In the genomic region with DNA sequence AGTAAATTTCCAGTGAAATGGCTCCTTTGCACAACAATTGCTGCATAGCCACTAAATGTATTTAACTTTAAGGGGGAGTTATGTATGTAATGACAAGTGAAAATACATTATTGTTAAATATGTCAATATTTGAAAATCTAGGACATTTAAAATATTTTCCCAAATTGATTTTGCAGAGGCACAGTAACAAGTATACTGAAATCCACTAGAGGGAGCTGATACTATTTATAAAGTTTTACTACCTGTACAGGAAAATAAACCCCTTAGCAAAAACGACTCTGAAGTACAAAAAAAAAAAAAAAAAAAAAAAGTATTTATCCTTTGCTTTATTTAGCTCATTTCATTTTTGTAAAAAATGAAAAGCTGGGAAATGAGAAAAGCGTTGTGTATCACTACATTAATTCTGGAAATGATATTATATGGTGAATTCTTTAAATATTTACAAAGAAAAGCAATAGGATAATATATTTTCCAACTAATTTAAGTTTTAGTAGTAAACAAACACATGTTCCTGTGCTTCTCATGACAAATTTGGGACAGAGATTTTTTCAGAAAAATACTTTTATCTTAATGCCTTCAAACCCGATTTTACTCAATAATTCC, we compare ENCODE assay signal across 11 cellular contexts.
DNase-seq lines count a peak whose midpoint lies in the region; ATAC-seq and TF ChIP-seq lines count a peak whose summit lies in the region.
"Had no signal": no experiment of that assay in that cellular context is flagged by ENCODE, and none has a peak within 500 bp of the region (broad histone marks: within the 10 kb centered on the region; RNA-seq: fewer than 3 reads in every experiment).

No MANE protein-coding gene starts in this region.

- H3K4me1 ChIP-seq in Caco-2 (no peaks in the 10 kb centered on the region), GM23248 (ENCODE audit: insufficient read depth) (no peaks in the 10 kb centered on the region), PC-9 (replicated peaks; ENCODE audit: insufficient read depth) (no peaks in the 10 kb centered on the region)

- no peaks in the 10 kb centered on the region for H3K27me3 ChIP-seq in Caco-2 (replicated peaks; ENCODE audit: control insufficient read depth, insufficient read depth, low read length)
- no peaks in the 10 kb centered on the region for H3K27me3 ChIP-seq in GM23248 (replicated peaks; ENCODE audit: insufficient read depth)
- no peaks in the 10 kb centered on the region for H3K27me3 ChIP-seq in PC-9 (ENCODE audit: insufficient read depth, low read depth)

- WGBS in GM23248 (ENCODE audit: low coverage in 1 of 2, low lambda C conversion rate in 2 of 2, missing lambda C conversion rate in 2 of 2), 2 experiments, result 6 to 10% methylated on average over 3 of the region's 3 CpGs

- peaks cover 2% of the 10 kb centered on the region for H3K36me3 Mint-ChIP-seq in Caco-2 (ENCODE audit: insufficient read depth, unreplicated experiment)
- H3K36me3 Mint-ChIP-seq in activated CD4-positive, alpha-beta T cell treated with anti-CD3 and anti-CD28 coated beads for 36 hours (ENCODE audit: low read depth), result no peaks in the 10 kb centered on the region

- H3K9me3 Mint-ChIP-seq in Caco-2 (ENCODE audit: unreplicated experiment), result no peaks in the 10 kb centered on the region
- H3K9me3 Mint-ChIP-seq in activated CD4-positive, alpha-beta T cell treated with anti-CD3 and anti-CD28 coated beads for 36 hours (ENCODE audit: low read depth), result no peaks in the 10 kb centered on the region
- H3K9me3 Mint-ChIP-seq: activated CD4-positive, alpha-beta T cell treated with anti-CD3 and anti-CD28 coated beads, Interleukin-2, amount 10 ng/mL, durations not matched to agents 24 days and 14 days had no signal

- H3K9me3 ChIP-seq in Caco-2 (no peaks in the 10 kb centered on the region), GM23248 (ENCODE audit: low read depth) (no peaks in the 10 kb centered on the region), PC-9 (ENCODE audit: insufficient read depth, low read depth) (no peaks in the 10 kb centered on the region)

- H3K27ac ChIP-seq in GM23248 (no peak overlapping the region), PC-9 (no peak overlapping the region)

- POLR2A ChIA-PET in Caco-2 (lab: Charles Lee) (no interaction called here), PC-9 (lab: Charles Lee; ENCODE audit: unreplicated experiment) (no interaction called here)
- POLR2A ChIA-PET in activated CD4-positive, alpha-beta T cell treated with anti-CD3 and anti-CD28 coated beads for 36 hours (lab: Charles Lee), result no interaction called here

- no TSS peak for BruUV-seq in Caco-2 (replicated peaks; lab: Mats Ljungman, UMichigan)
- BruUV-seq in PC-9 (replicated peaks; lab: Mats Ljungman, UMichigan), result no TSS peak

- H3K4me2 ChIP-seq in GM23248 (ENCODE audit: unreplicated experiment) (no peak overlapping the region), PC-9 (no peak overlapping the region)

- intact Hi-C loops in Caco-2 (cut with micrococcal nuclease; ENCODE audit: unreplicated experiment) (loop anchor here (1.0 to 2.0 kb wide), 2 partner anchors 190 to 853 kb away; no protein-coding TSS in a partner anchor), PC-9 (cut with micrococcal nuclease; ENCODE audit: unreplicated experiment) (no loop called here)
- intact Hi-C loops in activated CD4-positive, alpha-beta T cell treated with anti-CD3 and anti-CD28 coated beads for 36 hours (cut with DNase I, micrococcal nuclease), result no loop called here

- H3K9ac ChIP-seq in GM23248, result no peak overlapping the region

- no peaks in the 10 kb centered on the region for H3K4me1 Mint-ChIP-seq in Caco-2 (ENCODE audit: low read depth, unreplicated experiment)
- H3K4me1 Mint-ChIP-seq in activated CD4-positive, alpha-beta T cell treated with anti-CD3 and anti-CD28 coated beads for 36 hours, result no peaks in the 10 kb centered on the region
- H3K4me1 Mint-ChIP-seq: activated CD4-positive, alpha-beta T cell treated with anti-CD3 and anti-CD28 coated beads, Interleukin-2, amount 10 ng/mL, durations not matched to agents 24 days and 14 days had no signal

- H3K4me3 Mint-ChIP-seq in Caco-2 (ENCODE audit: unreplicated experiment), result no peak overlapping the region
- H3K4me3 Mint-ChIP-seq in activated CD4-positive, alpha-beta T cell treated with anti-CD3 and anti-CD28 coated beads for 36 hours, result no peak overlapping the region
- H3K4me3 Mint-ChIP-seq: activated CD4-positive, alpha-beta T cell treated with anti-CD3 and anti-CD28 coated beads, Interleukin-2, amount 10 ng/mL, durations not matched to agents 24 days and 14 days had no signal

- ATAC-seq in activated CD4-positive, alpha-beta T cell treated with anti-CD3 and anti-CD28 coated beads for 36 hours, result no peak

- no peaks in the 10 kb centered on the region for H3F3A ChIP-seq in GM23248 (ENCODE audit: insufficient read depth)
- H3F3A ChIP-seq in PC-9 (ENCODE audit: insufficient read depth, low read depth), result no peaks in the 10 kb centered on the region

- CTCF ChIA-PET in Caco-2 (lab: Charles Lee), result interaction anchor here (0.6 kb wide), 1 partner anchor 556 kb away, joined by 4 read pairs; no protein-coding TSS in a partner anchor
- CTCF ChIA-PET in PC-9 (lab: Charles Lee), result interaction anchor here (0.6 kb wide), 1 partner anchor 9 kb away, joined by 6 read pairs; no protein-coding TSS in a partner anchor
- CTCF ChIA-PET in activated CD4-positive, alpha-beta T cell treated with anti-CD3 and anti-CD28 coated beads for 36 hours (lab: Charles Lee), result no interaction called here

- no peak for DNase-seq in Caco-2
- peak; percentile 4 for DNase-seq in GM23248
- no peak for DNase-seq in PC-9
- peak; percentile 14 for DNase-seq in iPS-NIHi7 (ENCODE audit: extremely low spot score)
- no peak for DNase-seq in T-helper 9 cell
- DNase-seq in nucleus accumbens (lab: John Stamatoyannopoulos, UW), result no peak
- no peak for DNase-seq in activated CD4-positive, alpha-beta T cell treated with anti-CD3 and anti-CD28 coated beads for 36 hours
- no peak for DNase-seq in activated CD4-positive, alpha-beta T cell treated with anti-CD3 and anti-CD28 coated beads for 4 hours
- DNase-seq: activated CD4-positive, alpha-beta T cell treated with anti-CD3 and anti-CD28 coated beads, Interleukin-2, amount 10 ng/mL, durations not matched to agents 24 days and 14 days; EL; retina had no signal

- H3K4me3 ChIP-seq in Caco-2 (ENCODE audit: low read depth, low read length) (no peak overlapping the region), GM23248 (no peak overlapping the region), PC-9 (no peak overlapping the region)

- TF ChIP-seq CTCF in Caco-2 (IDR thresholded peaks at IDR 0.05; ENCODE audit: insufficient read depth in 1 of 2, low read depth in 1 of 2, low read length in 1 of 2, severe bottlenecking in 1 of 2, unreplicated experiment in 1 of 2), result peak; percentile 19 to 20
- peak; percentile 56 for TF ChIP-seq CTCF in PC-9 (conservative IDR thresholded peaks at IDR 0.05)

- H4K20me1 ChIP-seq in GM23248 (ENCODE audit: insufficient read depth), result no peaks in the 10 kb centered on the region
- H4K20me1 ChIP-seq in PC-9 (ENCODE audit: insufficient read depth), result no peaks in the 10 kb centered on the region

- H3K27ac Mint-ChIP-seq in Caco-2 (ENCODE audit: unreplicated experiment), result no peak overlapping the region
- no peak overlapping the region for H3K27ac Mint-ChIP-seq in activated CD4-positive, alpha-beta T cell treated with anti-CD3 and anti-CD28 coated beads for 36 hours
- H3K27ac Mint-ChIP-seq: activated CD4-positive, alpha-beta T cell treated with anti-CD3 and anti-CD28 coated beads, Interleukin-2, amount 10 ng/mL, durations not matched to agents 24 days and 14 days had no signal

- H2AFZ ChIP-seq in GM23248 (no peak overlapping the region), PC-9 (no peak overlapping the region)

- H3K27me3 Mint-ChIP-seq in Caco-2 (ENCODE audit: insufficient read depth, unreplicated experiment), result no peaks in the 10 kb centered on the region
- no peaks in the 10 kb centered on the region for H3K27me3 Mint-ChIP-seq in activated CD4-positive, alpha-beta T cell treated with anti-CD3 and anti-CD28 coated beads for 36 hours
- H3K27me3 Mint-ChIP-seq: activated CD4-positive, alpha-beta T cell treated with anti-CD3 and anti-CD28 coated beads, Interleukin-2, amount 10 ng/mL, durations not matched to agents 24 days and 14 days had no signal

- no peaks in the 10 kb centered on the region for H3K9me2 ChIP-seq in GM23248 (ENCODE audit: insufficient read depth)
- H3K9me2 ChIP-seq in PC-9 (ENCODE audit: insufficient read depth), result no peaks in the 10 kb centered on the region

- in situ Hi-C loops in GM23248 (cut with MboI), result no loop called here

- H3K79me2 ChIP-seq in GM23248 (ENCODE audit: insufficient read depth), result no peaks in the 10 kb centered on the region
- H3K79me2 ChIP-seq in PC-9 (ENCODE audit: low read depth), result no peaks in the 10 kb centered on the region

- H3K36me3 ChIP-seq in Caco-2 (ENCODE audit: control insufficient read depth, insufficient read depth, low read length), result no peaks in the 10 kb centered on the region
- no peaks in the 10 kb centered on the region for H3K36me3 ChIP-seq in GM23248 (ENCODE audit: low read depth)
- no peaks in the 10 kb centered on the region for H3K36me3 ChIP-seq in PC-9 (ENCODE audit: low read depth)

Comparison
In these comparisons a context has a peak if more than half of its experiments do, and no peak if none do; other contexts are left out.
1. DNase-seq: peak in GM23248 (single experiment) and iPS-NIHi7 (single experiment); none in Caco-2 (0 of 2), PC-9 (0 of 2), T-helper 9 cell (single experiment), nucleus accumbens (0 of 56), activated CD4-positive, alpha-beta T cell treated with anti-CD3 and anti-CD28 coated beads for 36 hours (single experiment) and activated CD4-positive, alpha-beta T cell treated with anti-CD3 and anti-CD28 coated beads for 4 hours (0 of 2).